Comparison of ENCODE assay signal across 12 cellular contexts in genomic region chr11:72617080-72617744, GRCh38. TPM values are rescaled to one million over a fixed set of nuclear protein-coding genes. Genes with fewer than 3 reads are reported as not detected.
DNase-seq lines count a peak whose midpoint lies in the region; ATAC-seq and TF ChIP-seq lines count a peak whose summit lies in the region.
"Had no signal": no experiment of that assay in that cellular context is flagged by ENCODE, and none has a peak within 500 bp of the region (broad histone marks: within the 10 kb centered on the region; RNA-seq: fewer than 3 reads in every experiment).

No MANE protein-coding gene starts in this region.

- H3K27ac ChIP-seq in esophagus (ENCODE audit: low read depth in 2 of 2, low read length in 1 of 2) (peak overlapping the region; percentile 65), upper lobe of right lung (peak overlapping the region; percentile 65)
- H3K27ac ChIP-seq: HL-60, neutrophil had no signal

- H3K4me3 ChIP-seq in esophagus (ENCODE audit: low read depth in 1 of 2, low read length in 2 of 2) (no peak overlapping the region), upper lobe of right lung (no peak overlapping the region)

- H3K4me1 ChIP-seq in esophagus (ENCODE audit: control insufficient read depth in 2 of 2, insufficient read depth in 2 of 2, low read length in 1 of 2) (peaks cover 0 to 8% of the 10 kb centered on the region in 2 donors), upper lobe of right lung (peaks cover 10% of the 10 kb centered on the region)

- intact Hi-C loops in upper lobe of right lung (cut with DNase I), result no loop called here

- WGBS in esophagus, 2 donors, result 50 to 62% methylated on average over 10 to 11 of the region's 11 CpGs

- H3K36me3 ChIP-seq in esophagus (ENCODE audit: control insufficient read depth in 2 of 2, insufficient read depth in 2 of 2, low read length in 1 of 2) (no peaks in the 10 kb centered on the region), upper lobe of right lung (no peaks in the 10 kb centered on the region)
- H3K36me3 ChIP-seq: neutrophil had no signal

- no peak for ATAC-seq in upper lobe of right lung
- ATAC-seq in HG03097 (IDR thresholded peaks at IDR 0.05; ENCODE audit: low FRiP score, unreplicated experiment), result no peak

- peak; percentile 52 for DNase-seq in NCI-H446 treated with DMSO at 0.1 percent for 48 hours (lab: John Stamatoyannopoulos, UW)
- peak; percentile 37 for DNase-seq in mucosa of gallbladder (ENCODE audit: low spot score)
- no peak for DNase-seq in upper lobe of right lung
- no peak for DNase-seq in OCI-M1 (lab: John Stamatoyannopoulos, UW)
- no peak for DNase-seq in stimulated activated CD4-positive, alpha-beta T cell treated with anti-CD3 and anti-CD28 coated beads, Interleukin-4, amount 100 ng/mL, for 24 hours
- DNase-seq: H7, NCI-H1436, SIG-M5 had no signal

- no peaks in the 10 kb centered on the region for H3K27me3 ChIP-seq in esophagus (ENCODE audit: control insufficient read depth in 1 of 2, insufficient read depth in 2 of 2, low read length in 2 of 2)
- no peaks in the 10 kb centered on the region for H3K27me3 ChIP-seq in upper lobe of right lung

- H3K9me3 ChIP-seq in esophagus (ENCODE audit: control insufficient read depth in 2 of 2, insufficient read depth in 1 of 2, low read depth in 1 of 2, low read length in 1 of 2), result no peaks in the 10 kb centered on the region
- no peaks in the 10 kb centered on the region for H3K9me3 ChIP-seq in upper lobe of right lung
- H3K9me3 ChIP-seq: neutrophil had no signal

- TF ChIP-seq CTCF in upper lobe of right lung (IDR thresholded peaks at IDR 0.05), result no peak

RNA-seq across cellular contexts. Expression of gene PDE2A, which starts 57.0 kb away (rescaled TPM):
- polyA plus RNA-seq in esophagus, result 1 to 10 TPM; 6.9 to 7.6 TPM
- 23.7 TPM for total RNA-seq in mucosa of gallbladder
- total RNA-seq in upper lobe of right lung, result 27.3 TPM

Comparison
In these comparisons a context has a peak if more than half of its experiments do, and no peak if none do; other contexts are left out.
1. DNase-seq: peak in NCI-H446 treated with DMSO at 0.1 percent for 48 hours (single experiment) and mucosa of gallbladder (single experiment); none in upper lobe of right lung (single experiment), OCI-M1 (single experiment) and stimulated activated CD4-positive, alpha-beta T cell treated with anti-CD3 and anti-CD28 coated beads, Interleukin-4, amount 100 ng/mL, for 24 hours (single experiment).